ENCODE assay signal across 8 cellular contexts in genomic region chr15:64443747-64444621, GRCh38. TPM values are rescaled to one million over a fixed set of nuclear protein-coding genes. Genes with fewer than 3 reads are reported as not detected.
DNase-seq lines count a peak whose midpoint lies in the region; FAIRE-seq and TF ChIP-seq lines count a peak whose summit lies in the region.

No MANE protein-coding gene starts in this region.

- H3K36me3 ChIP-seq in trophoblast cell (ENCODE audit: control insufficient read depth in 1 of 2, insufficient read depth in 2 of 2, low read length in 2 of 2) (peaks cover 9% of the 10 kb centered on the region in 2 experiments), Peyer's patch (peaks cover 0 to 31% (median 0%) of the 10 kb centered on the region in 3 donors), spleen (peaks cover 0 to 59% (median 20%) of the 10 kb centered on the region in 6 donors)

- H4K91ac ChIP-seq in trophoblast cell (ENCODE audit: low read depth, low read length), result no peak overlapping the region

- H3K9ac ChIP-seq in trophoblast cell (ENCODE audit: low read length), result no peak overlapping the region

- TF ChIP-seq EP300 in Ishikawa (IDR thresholded peaks at IDR 0.05; ENCODE audit: borderline replicate concordance), result no peak

- H3K4ac ChIP-seq in trophoblast cell (ENCODE audit: low read depth, low read length), result no peak overlapping the region

- H3K4me1 ChIP-seq in trophoblast cell (ENCODE audit: control insufficient read depth in 1 of 2, insufficient read depth in 2 of 2, low read length in 2 of 2) (peaks cover 0 to 5% of the 10 kb centered on the region in 2 experiments), Peyer's patch (peaks cover 0 to 4% (median 0%) of the 10 kb centered on the region in 4 donors), spleen (peaks cover 0 to 40% (median 22%) of the 10 kb centered on the region in 6 donors)

- intact Hi-C loops in spleen (cut with DNase I; ENCODE audit: low total_unique reads), result no loop called here

- H2AFZ ChIP-seq in trophoblast cell (ENCODE audit: insufficient read depth, low read length, poor library complexity), result no peak overlapping the region

- TF ChIP-seq POLR2A in Peyer's patch (IDR thresholded peaks at IDR 0.05) (no peak), spleen (IDR thresholded peaks at IDR 0.05) (no peak)

- H3K79me1 ChIP-seq in trophoblast cell (ENCODE audit: low read length), result peaks cover 5% of the 10 kb centered on the region

- H3K23ac ChIP-seq in trophoblast cell (ENCODE audit: low read length), result no peak overlapping the region

- peak; percentile 99 for FAIRE-seq in GM19239 (lab: Jason Lieb, UNC)

- DNase-seq in AG09309 (ENCODE audit: low read depth) (peak; percentile 43), GM19239 (ENCODE audit: insufficient read length, low spot score) (no peak), cerebellar cortex (ENCODE audit: low spot score) (peak; percentile 36), trophoblast cell (peak; percentile 48 to 90), Peyer's patch (no peak), NCI-H2227 (lab: John Stamatoyannopoulos, UW; ENCODE audit: unreplicated experiment) (no peak), spleen (no peak)

- H3K4me3 ChIP-seq in AG09309 (ENCODE audit: control insufficient read depth, low read depth, low read length) (no peak overlapping the region), trophoblast cell (ENCODE audit: low read depth, low read length) (no peak overlapping the region), Peyer's patch (no peak overlapping the region), spleen (no peak overlapping the region)

- H2BK120ac ChIP-seq in trophoblast cell (ENCODE audit: insufficient read depth, low read length, poor library complexity), result peak overlapping the region; percentile 69

- peak overlapping the region; percentile 16 for H2BK5ac ChIP-seq in trophoblast cell (ENCODE audit: low read depth, low read length, poor library complexity)

- H3K4me2 ChIP-seq in trophoblast cell (ENCODE audit: low read length), result peak overlapping the region; percentile 40

- H4K8ac ChIP-seq in trophoblast cell (ENCODE audit: low read depth, low read length), result no peak overlapping the region

- H3K27ac ChIP-seq in trophoblast cell (ENCODE audit: low read depth, low read length) (peak overlapping the region; percentile 87), Peyer's patch (peak overlapping the region in 1 of 4 donors; percentile 7), spleen (peak overlapping the region in 1 of 8 donors; percentile 31)

- no peaks in the 10 kb centered on the region for H3K79me2 ChIP-seq in trophoblast cell (ENCODE audit: control insufficient read depth, insufficient read depth, low read length, poor library complexity)

- TF ChIP-seq CTCF in AG09309 (IDR thresholded peaks at IDR 0.05; ENCODE audit: control insufficient read depth, insufficient read depth, low read depth, low read length, missing control alignments) (no peak), Peyer's patch (IDR thresholded peaks at IDR 0.05) (no peak), spleen (IDR thresholded peaks at IDR 0.05 in 8 of 11, conservative IDR thresholded peaks at IDR 0.05 in 3 of 11) (no peak)

- no peak overlapping the region for H3K18ac ChIP-seq in trophoblast cell (ENCODE audit: low read length)

- no peak overlapping the region for H2BK12ac ChIP-seq in trophoblast cell (ENCODE audit: low read length)

- WGBS in trophoblast cell (ENCODE audit: extremely low coverage, insufficient coverage, insufficient read length), result no CpG with 5 or more reads among the region's 3 CpGs
- 61 to 68% (median 62%) methylated on average over 3 of the region's 3 CpGs for WGBS in spleen, 5 donors

- no peaks in the 10 kb centered on the region for H3K9me3 ChIP-seq in trophoblast cell (ENCODE audit: insufficient read depth, low read depth, low read length)
- H3K9me3 ChIP-seq in Peyer's patch, result no peaks in the 10 kb centered on the region
- no peaks in the 10 kb centered on the region for H3K9me3 ChIP-seq in spleen

- H4K12ac ChIP-seq in trophoblast cell (ENCODE audit: low read depth, low read length), result no peak overlapping the region

- H3K27me3 ChIP-seq in trophoblast cell (ENCODE audit: insufficient read depth, low read length), result no peaks in the 10 kb centered on the region
- H3K27me3 ChIP-seq in Peyer's patch, result no peaks in the 10 kb centered on the region
- H3K27me3 ChIP-seq in spleen (replicated peaks in 1 of 7), result no peaks in the 10 kb centered on the region

- H3K14ac ChIP-seq in trophoblast cell (ENCODE audit: low read length), result no peak overlapping the region

- TF ChIP-seq RAD21 in Ishikawa (IDR thresholded peaks at IDR 0.05; ENCODE audit: low read depth), result no peak

- no peak overlapping the region for H2AK5ac ChIP-seq in trophoblast cell (ENCODE audit: low read length)

TF ChIP-seq in Ishikawa, 13 proteins besides CTCF, POLR2A, EP300 and RAD21:
- TF ChIP-seq NFIC (IDR thresholded peaks at IDR 0.05), result peak; percentile 59
- TF ChIP-seq TEAD4 (IDR thresholded peaks at IDR 0.05), result peak; percentile 44
- no peak for TF ChIP-seq ZBTB7A (IDR thresholded peaks at IDR 0.05; ENCODE audit: low read depth)

RNA-seq across cellular contexts. Expression of gene ZNF609, which starts 16.4 kb away (rescaled TPM):
- polyA plus RNA-seq in trophoblast cell (2013), result 20.0 and 20.6 TPM in 2 replicates
- total RNA-seq in Peyer's patch, result 10 to 100 TPM; 22.1 to 57.8 (median 36.0) TPM
- 10 to 100 TPM; 35.8 to 55.7 (median 43.9) TPM for total RNA-seq in spleen
- polyA plus RNA-seq in spleen, result 1 to 10 TPM; 2.4 to 6.9 (median 2.9) TPM

RNA-seq across cellular contexts. Expression of gene TRIP4, which starts 56.3 kb away (rescaled TPM):
- 50.9 and 52.0 TPM in 2 replicates for polyA plus RNA-seq in trophoblast cell (2013)
- total RNA-seq in Peyer's patch (10 to 100 TPM; 18.9 to 61.9 (median 19.9) TPM), spleen (10 to 100 TPM; 18.2 to 31.9 (median 25.6) TPM)
- 10 to 100 TPM; 17.3 to 27.6 (median 20.0) TPM for polyA plus RNA-seq in spleen

Comparison
In these comparisons a context has a peak if more than half of its experiments do, and no peak if none do; other contexts are left out.
1. DNase-seq: peak in AG09309 (single experiment), cerebellar cortex (single experiment) and trophoblast cell (2 of 2); none in GM19239 (single experiment), Peyer's patch (0 of 3), NCI-H2227 (single experiment) and spleen (single experiment).